In genomic region chr2:66691199-66691975, GRCh38 we compare ENCODE assay signal across 21 cellular contexts.
DNase-seq lines count a peak whose midpoint lies in the region; TF ChIP-seq lines count a peak whose summit lies in the region.
"Had no signal": no experiment of that assay in that cellular context is flagged by ENCODE, and none has a peak within 500 bp of the region (broad histone marks: within the 10 kb centered on the region; RNA-seq: fewer than 3 reads in every experiment).

No MANE protein-coding gene starts in this region.

- peak overlapping the region; percentile 19 for H3K4me2 ChIP-seq in fibroblast of lung (ENCODE audit: extremely low read depth, insufficient read depth, low read length)
- H3K4me2 ChIP-seq in Karpas-422 (ENCODE audit: low read depth, low read length, poor library complexity, severe bottlenecking): no peak overlapping the region
- H3K4me2 ChIP-seq: BLaER1 had no signal

- intact Hi-C loops in vagina (cut with DNase I): loop anchor here (10.0 kb wide), 1 partner anchor 163 kb away; no protein-coding TSS in a partner anchor

- TF ChIP-seq CTCF in fibroblast of lung (conservative IDR thresholded peaks at IDR 0.05 in 1 of 2, IDR thresholded peaks at IDR 0.05 in 1 of 2; ENCODE audit: low read depth in 1 of 2, low read length in 2 of 2) (no peak), nephron progenitor cell (IDR thresholded peaks at IDR 0.05) (no peak), vagina (IDR thresholded peaks at IDR 0.05) (no peak)

- H3K27me3 Mint-ChIP-seq in nephron progenitor cell (ENCODE audit: low read depth, poor library complexity): no peaks in the 10 kb centered on the region
- H3K27me3 Mint-ChIP-seq: activated naive CD4-positive, alpha-beta T cell treated with anti-CD3 and anti-CD28 coated beads, Interleukin-2, amount 10 ng/mL, durations not matched to agents 7 days and 5 days; central memory CD8-positive, alpha-beta T cell; effector memory CD8-positive, alpha-beta T cell; T-cell had no signal

- no peaks in the 10 kb centered on the region for H3K27me3 ChIP-seq in fibroblast of lung (ENCODE audit: control insufficient read depth, insufficient read depth, low read length)
- no peaks in the 10 kb centered on the region for H3K27me3 ChIP-seq in vagina
- H3K27me3 ChIP-seq in Karpas-422 (ENCODE audit: low read length): no peaks in the 10 kb centered on the region
- no peaks in the 10 kb centered on the region for H3K27me3 ChIP-seq in effector memory CD4-positive, alpha-beta T cell (replicated peaks; ENCODE audit: control insufficient read depth, insufficient read depth, low read length, poor library complexity, severe bottlenecking)
- H3K27me3 ChIP-seq: BLaER1 had no signal

- no peaks in the 10 kb centered on the region for H3K36me3 Mint-ChIP-seq in nephron progenitor cell (ENCODE audit: low read depth)
- H3K36me3 Mint-ChIP-seq: activated naive CD4-positive, alpha-beta T cell treated with anti-CD3 and anti-CD28 coated beads, Interleukin-2, amount 10 ng/mL, durations not matched to agents 7 days and 5 days; T-cell had no signal

- peaks cover 96% of the 10 kb centered on the region for H3K4me1 Mint-ChIP-seq in nephron progenitor cell
- H3K4me1 Mint-ChIP-seq: activated naive CD4-positive, alpha-beta T cell treated with anti-CD3 and anti-CD28 coated beads, Interleukin-2, amount 10 ng/mL, durations not matched to agents 7 days and 5 days; central memory CD8-positive, alpha-beta T cell; T-cell had no signal

- H3K9me3 ChIP-seq in fibroblast of lung (ENCODE audit: control insufficient read depth, insufficient read depth, low read depth, low read length) (no peaks in the 10 kb centered on the region), vagina (no peaks in the 10 kb centered on the region), Karpas-422 (ENCODE audit: low read length) (no peaks in the 10 kb centered on the region)
- no peaks in the 10 kb centered on the region for H3K9me3 ChIP-seq in effector memory CD4-positive, alpha-beta T cell (ENCODE audit: control insufficient read depth, low read length)
- H3K9me3 ChIP-seq: BLaER1, left ventricle myocardium inferior, thoracic aorta had no signal

- peak overlapping the region in 2 of 4 experiments; percentile 36 to 44 for H3K4me3 ChIP-seq in fibroblast of lung (replicated peaks in 1 of 4; ENCODE audit: control extremely low read depth in 1 of 4, insufficient read depth in 1 of 4, low read depth in 3 of 4, low read length in 4 of 4)
- H3K4me3 ChIP-seq in vagina: peak overlapping the region; percentile 30 to 43
- H3K4me3 ChIP-seq in Karpas-422 (ENCODE audit: low read length): no peak overlapping the region
- no peak overlapping the region for H3K4me3 ChIP-seq in effector memory CD4-positive, alpha-beta T cell (ENCODE audit: insufficient read depth, low read depth, low read length, poor library complexity, severe bottlenecking)
- H3K4me3 ChIP-seq: BLaER1, left ventricle myocardium inferior, thoracic aorta had no signal

- H3K36me3 ChIP-seq in fibroblast of lung (ENCODE audit: control insufficient read depth, insufficient read depth, low read length) (no peaks in the 10 kb centered on the region), vagina (no peaks in the 10 kb centered on the region), Karpas-422 (ENCODE audit: insufficient read depth, low read length) (no peaks in the 10 kb centered on the region)
- H3K36me3 ChIP-seq in effector memory CD4-positive, alpha-beta T cell (ENCODE audit: control insufficient read depth, insufficient read depth, low read length): no peaks in the 10 kb centered on the region
- H3K36me3 ChIP-seq: BLaER1, left ventricle myocardium inferior, thoracic aorta had no signal

- H3K9me3 Mint-ChIP-seq in nephron progenitor cell: no peaks in the 10 kb centered on the region
- H3K9me3 Mint-ChIP-seq: activated naive CD4-positive, alpha-beta T cell treated with anti-CD3 and anti-CD28 coated beads, Interleukin-2, amount 10 ng/mL, durations not matched to agents 7 days and 5 days; T-cell had no signal

- H3K9ac ChIP-seq in fibroblast of lung (ENCODE audit: insufficient read depth, low read length) (no peak overlapping the region), Karpas-422 (ENCODE audit: low read length) (no peak overlapping the region)
- H3K9ac ChIP-seq: BLaER1 had no signal

- TF ChIP-seq POLR2A in vagina (IDR thresholded peaks at IDR 0.05): no peak

- no peaks in the 10 kb centered on the region for H3K9me2 ChIP-seq in Karpas-422 (replicated peaks; ENCODE audit: insufficient read depth, low read length)

- no peaks in the 10 kb centered on the region for H4K20me1 ChIP-seq in fibroblast of lung (ENCODE audit: control insufficient read depth, extremely low read depth, insufficient read depth, low read length)
- no peaks in the 10 kb centered on the region for H4K20me1 ChIP-seq in Karpas-422 (ENCODE audit: insufficient read depth, low read depth, low read length)
- H4K20me1 ChIP-seq: BLaER1 had no signal

- peak overlapping the region; percentile 93 for H3K27ac Mint-ChIP-seq in nephron progenitor cell
- H3K27ac Mint-ChIP-seq: activated naive CD4-positive, alpha-beta T cell treated with anti-CD3 and anti-CD28 coated beads, Interleukin-2, amount 10 ng/mL, durations not matched to agents 7 days and 5 days; effector memory CD8-positive, alpha-beta T cell; T-cell had no signal

- H2AFZ ChIP-seq in fibroblast of lung (ENCODE audit: low read length): no peak overlapping the region
- H2AFZ ChIP-seq in Karpas-422 (ENCODE audit: low read length): no peak overlapping the region

- H3K79me2 ChIP-seq in fibroblast of lung (ENCODE audit: control insufficient read depth, insufficient read depth, low read length) (no peaks in the 10 kb centered on the region), Karpas-422 (ENCODE audit: low read length) (no peaks in the 10 kb centered on the region)

- H3K27ac ChIP-seq in fibroblast of lung (ENCODE audit: insufficient read depth, low read length): no peak overlapping the region
- H3K27ac ChIP-seq in vagina: peak overlapping the region; percentile 68
- H3K27ac ChIP-seq in Karpas-422 (ENCODE audit: low read length): no peak overlapping the region
- no peak overlapping the region for H3K27ac ChIP-seq in effector memory CD4-positive, alpha-beta T cell (ENCODE audit: insufficient read depth, low read length, poor library complexity, severe bottlenecking)
- H3K27ac ChIP-seq: 22Rv1, BLaER1, left ventricle myocardium inferior had no signal

- H3K4me3 Mint-ChIP-seq in nephron progenitor cell: peak overlapping the region; percentile 78
- H3K4me3 Mint-ChIP-seq: activated naive CD4-positive, alpha-beta T cell treated with anti-CD3 and anti-CD28 coated beads, Interleukin-2, amount 10 ng/mL, durations not matched to agents 7 days and 5 days; central memory CD8-positive, alpha-beta T cell; effector memory CD8-positive, alpha-beta T cell; T-cell had no signal

- H3K4me1 ChIP-seq in fibroblast of lung (ENCODE audit: control insufficient read depth, extremely low read depth, insufficient read depth, low read length): no peaks in the 10 kb centered on the region
- H3K4me1 ChIP-seq in vagina: no peaks in the 10 kb centered on the region
- no peaks in the 10 kb centered on the region for H3K4me1 ChIP-seq in Karpas-422 (ENCODE audit: low read length)
- H3K4me1 ChIP-seq in effector memory CD4-positive, alpha-beta T cell (ENCODE audit: control insufficient read depth, insufficient read depth, low read length, poor library complexity, severe bottlenecking): no peaks in the 10 kb centered on the region
- H3K4me1 ChIP-seq: BLaER1, left ventricle myocardium inferior had no signal

- peak; percentile 11 for DNase-seq in NCI-H2227 (lab: John Stamatoyannopoulos, UW; ENCODE audit: unreplicated experiment)
- no peak for DNase-seq in NCI-H2227 treated with DMSO at 0.1 percent for 48 hours (lab: John Stamatoyannopoulos, UW)
- peak; percentile 40 to 68 for DNase-seq in fibroblast of lung (ENCODE audit: low read depth in 2 of 2)
- no peak for DNase-seq in nephron progenitor cell
- DNase-seq in vagina (ENCODE audit: extremely low spot score in 2 of 2): no peak
- no peak for DNase-seq in Karpas-422
- no peak for DNase-seq in effector memory CD4-positive, alpha-beta T cell
- no peak for DNase-seq in activated effector memory CD4-positive, alpha-beta T cell treated with Interleukin-2 at 50 U/mL for 16 hours
- DNase-seq: activated naive CD4-positive, alpha-beta T cell treated with anti-CD3 and anti-CD28 coated beads, Interleukin-2, amount 10 ng/mL, durations not matched to agents 7 days and 5 days; effector memory CD8-positive, alpha-beta T cell; GDM1; KBM-7; left ventricle myocardium inferior; NCI-H1092 treated with DMSO at 0.1 percent for 48 hours; posterior cingulate gyrus; small intestine; T-cell had no signal

Comparison
In these comparisons a context has a peak if more than half of its experiments do, and no peak if none do; other contexts are left out.
1. DNase-seq: peak in NCI-H2227 (single experiment) and fibroblast of lung (2 of 2); none in NCI-H2227 treated with DMSO at 0.1 percent for 48 hours (single experiment), nephron progenitor cell (single experiment), vagina (0 of 2), Karpas-422 (single experiment), effector memory CD4-positive, alpha-beta T cell (0 of 3) and activated effector memory CD4-positive, alpha-beta T cell treated with Interleukin-2 at 50 U/mL for 16 hours (single experiment).
2. H3K4me3 ChIP-seq: peak in vagina (2 of 2); none in Karpas-422 (single experiment) and effector memory CD4-positive, alpha-beta T cell (single experiment).